Comparison of ENCODE assay signal across 21 cellular contexts in the genomic region with DNA sequence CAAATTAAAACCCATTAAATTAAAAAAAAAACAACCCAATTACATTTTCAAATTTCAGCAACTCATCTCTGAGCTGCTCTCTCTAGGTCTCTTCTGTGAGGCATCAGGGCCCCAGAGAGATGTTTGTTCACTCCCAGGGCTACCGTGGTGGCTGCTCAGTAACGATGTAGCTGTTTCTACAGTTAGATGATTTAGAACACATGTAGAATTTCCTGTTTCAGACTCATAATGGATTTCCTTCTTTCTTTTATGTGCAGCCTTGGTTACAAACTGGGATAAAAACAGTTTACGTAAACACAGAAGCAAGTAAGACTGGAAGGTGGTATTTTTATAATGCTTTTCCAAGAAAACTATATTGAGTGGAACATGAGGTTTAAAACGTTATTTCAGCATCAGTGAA.
A peak's percentile ranks its signal among the peaks of the same experiment; 100 is the strongest.
DNase-seq lines count a peak whose midpoint lies in the region; ATAC-seq and TF ChIP-seq lines count a peak whose summit lies in the region.
"Had no signal": no experiment of that assay in that cellular context is flagged by ENCODE, and none has a peak within 500 bp of the region (broad histone marks: within the 10 kb centered on the region; RNA-seq: fewer than 3 reads in every experiment).

No MANE protein-coding gene starts in this region.

- TF ChIP-seq CTCF in fibroblast of mammary gland (conservative IDR thresholded peaks at IDR 0.05; ENCODE audit: control insufficient read depth, insufficient read depth, low read depth, low read length), result no peak

- H2AFZ ChIP-seq in ACC112 (ENCODE audit: low read length, unreplicated experiment), result peak overlapping the region; percentile 44

- H3K4me1 ChIP-seq in ACC112 (ENCODE audit: control insufficient read depth, insufficient read depth, low read length, unreplicated experiment), result peaks cover 52% of the 10 kb centered on the region

- no peaks in the 10 kb centered on the region for H3K27me3 ChIP-seq in ACC112 (ENCODE audit: insufficient read depth, low read length)
- H3K27me3 ChIP-seq: esophagus muscularis mucosa, thyroid gland had no signal

- H3K27ac ChIP-seq in ACC112 (ENCODE audit: low read depth, low read length), result no peak overlapping the region
- H3K27ac ChIP-seq: esophagus muscularis mucosa, KMS-11, thyroid gland had no signal

- DNase-seq in COLO668 (lab: John Stamatoyannopoulos, UW; ENCODE audit: unreplicated experiment), result peak; percentile 16
- peak; percentile 44 for DNase-seq in NCI-H774 (lab: John Stamatoyannopoulos, UW)
- DNase-seq in fibroblast of mammary gland (ENCODE audit: low read depth), result peak; percentile 42
- DNase-seq in left lobe of liver (ENCODE audit: low spot score), result no peak
- no peak for DNase-seq in activated gamma-delta T cell (lab: John Stamatoyannopoulos, UW)
- DNase-seq: activated CD4-positive, CD25-positive, alpha-beta regulatory T cell treated with anti-CD3 and anti-CD28 coated beads, Interleukin-2, amount 50 U/mL, for 72 hours; activated T-cell treated with anti-CD3 and anti-CD28 coated beads, Interleukin-2, amount 50 U/mL, for 72 hours; cerebellar nuclear complex; effector CD8-positive, alpha-beta T cell; glutamatergic neuron; left ventricle myocardium superior; NCI-H1048; NCI-H2029; NCI-H510A; stimulated activated naive CD4-positive, alpha-beta T cell; thyroid gland had no signal

- H3K79me2 ChIP-seq in ACC112 (ENCODE audit: control insufficient read depth, insufficient read depth, low read length, unreplicated experiment), result no peaks in the 10 kb centered on the region

- H3K4me3 ChIP-seq in ACC112 (ENCODE audit: low read depth, low read length) (no peak overlapping the region), fibroblast of mammary gland (ENCODE audit: control insufficient read depth, low read depth, low read length) (no peak overlapping the region)
- H3K4me3 ChIP-seq: esophagus muscularis mucosa, thyroid gland had no signal

- no peak for ATAC-seq in left lobe of liver
- ATAC-seq in GM21825 (IDR thresholded peaks at IDR 0.05; ENCODE audit: unreplicated experiment), result no peak
- ATAC-seq in HG03097 (IDR thresholded peaks at IDR 0.05; ENCODE audit: low FRiP score, unreplicated experiment), result no peak
- ATAC-seq: activated T-cell treated with anti-CD3 and anti-CD28 coated beads, Interleukin-2, amount 50 U/mL, for 72 hours; left ventricle myocardium superior had no signal

- H3K36me3 ChIP-seq in ACC112 (ENCODE audit: insufficient read depth, low read length), result no peaks in the 10 kb centered on the region
- H3K36me3 ChIP-seq: esophagus muscularis mucosa, thyroid gland had no signal

Comparison
In these comparisons a context has a peak if more than half of its experiments do, and no peak if none do; other contexts are left out.
1. DNase-seq: peak in COLO668 (single experiment), NCI-H774 (single experiment) and fibroblast of mammary gland (single experiment); none in left lobe of liver (single experiment) and activated gamma-delta T cell (single experiment).